ENCODE assay signal across 8 cellular contexts in genomic region chr1:44674113-44675000, GRCh38. TPM values are rescaled to one million over a fixed set of nuclear protein-coding genes. Genes with fewer than 3 reads are reported as not detected.
DNase-seq lines count a peak whose midpoint lies in the region; ATAC-seq and TF ChIP-seq lines count a peak whose summit lies in the region.

TSS of gene ARMH1 (plus strand) at chr1:44674714. CDS start at chr1:44689698, 14,984 bp downstream.
TSS of gene TMEM53 (minus strand) at chr1:44674481. CDS start at chr1:44674391, 90 bp downstream.

- peak within 1 kb of the TSS; percentile 83 for H3K4me3 ChIP-seq in GM12864 (ENCODE audit: low read depth, low read length)
- peak within 1 kb of the TSS; percentile 72 for H3K4me3 ChIP-seq in thymus (ENCODE audit: low read length)

- peak within 1 kb of the TSS; percentile 91 for H3K27ac ChIP-seq in thymus (ENCODE audit: low read depth)

- DNase-seq in GM12864 (ENCODE audit: low read depth) = peak; percentile 98
- peak; percentile 100 for DNase-seq in NCI-H1092 treated with DMSO at 0.1 percent for 48 hours (lab: John Stamatoyannopoulos, UW)
- peak; percentile 98 for DNase-seq in activated naive CD8-positive, alpha-beta T cell treated with anti-CD3 and anti-CD28 coated beads, Interleukin-2, amount 10 ng/mL, durations not matched to agents 7 days and 5 days
- DNase-seq in head of caudate nucleus = peak; percentile 95 to 100 (median 99)
- DNase-seq in osteocyte (ENCODE audit: extremely low spot score, unreplicated experiment) = peak; percentile 99

- peak within 1 kb of the TSS; percentile 82 for H3K27ac Mint-ChIP-seq in activated naive CD8-positive, alpha-beta T cell treated with anti-CD3 and anti-CD28 coated beads, Interleukin-2, amount 10 ng/mL, durations not matched to agents 7 days and 5 days
- peak within 1 kb of the TSS; percentile 95 for H3K27ac Mint-ChIP-seq in osteocyte (ENCODE audit: unreplicated experiment)

- no peaks in the 10 kb centered on the region for H3K36me3 Mint-ChIP-seq in activated naive CD8-positive, alpha-beta T cell treated with anti-CD3 and anti-CD28 coated beads, Interleukin-2, amount 10 ng/mL, durations not matched to agents 7 days and 5 days
- no peaks in the 10 kb centered on the region for H3K36me3 Mint-ChIP-seq in osteocyte (ENCODE audit: unreplicated experiment)

- peak within 1 kb of the TSS; percentile 89 for H3K4me3 Mint-ChIP-seq in activated naive CD8-positive, alpha-beta T cell treated with anti-CD3 and anti-CD28 coated beads, Interleukin-2, amount 10 ng/mL, durations not matched to agents 7 days and 5 days
- H3K4me3 Mint-ChIP-seq in osteocyte (ENCODE audit: unreplicated experiment) = peak within 1 kb of the TSS; percentile 86

- no peaks in the 10 kb centered on the region for H3K27me3 Mint-ChIP-seq in activated naive CD8-positive, alpha-beta T cell treated with anti-CD3 and anti-CD28 coated beads, Interleukin-2, amount 10 ng/mL, durations not matched to agents 7 days and 5 days
- H3K27me3 Mint-ChIP-seq in osteocyte (ENCODE audit: unreplicated experiment) = no peaks in the 10 kb centered on the region

- TF ChIP-seq CTCF in GM12864 (IDR thresholded peaks at IDR 0.05; ENCODE audit: low read depth, low read length, missing control alignments) (peak; percentile 19), osteocyte (IDR thresholded peaks at IDR 0.05) (peak; percentile 16)

- POLR2A ChIA-PET in activated naive CD8-positive, alpha-beta T cell treated with anti-CD3 and anti-CD28 coated beads, Interleukin-2, amount 10 ng/mL, durations not matched to agents 7 days and 5 days (lab: Charles Lee) = interaction anchor here (0.6 to 4.3 kb wide), 13 partner anchors 9 to 910 kb away, joined by 3 to 44 read pairs (median 4); partner anchors contain the start of genes DMAP1, NASP, RNU5D-1 and RPS8

- H3K4me1 Mint-ChIP-seq in activated naive CD8-positive, alpha-beta T cell treated with anti-CD3 and anti-CD28 coated beads, Interleukin-2, amount 10 ng/mL, durations not matched to agents 7 days and 5 days = peaks cover 18% of the 10 kb centered on the region
- H3K4me1 Mint-ChIP-seq in osteocyte (ENCODE audit: unreplicated experiment) = peaks cover 29% of the 10 kb centered on the region

- H3K4me1 ChIP-seq in thymus (ENCODE audit: control insufficient read depth, insufficient read depth, low read length) = peaks cover 11% of the 10 kb centered on the region

- no peaks in the 10 kb centered on the region for H3K9me3 Mint-ChIP-seq in activated naive CD8-positive, alpha-beta T cell treated with anti-CD3 and anti-CD28 coated beads, Interleukin-2, amount 10 ng/mL, durations not matched to agents 7 days and 5 days
- H3K9me3 Mint-ChIP-seq in osteocyte (ENCODE audit: unreplicated experiment) = no peaks in the 10 kb centered on the region

- H3K36me3 ChIP-seq in thymus (ENCODE audit: control insufficient read depth, insufficient read depth) = no peaks in the 10 kb centered on the region

- peak; percentile 88 for ATAC-seq in HG02623 (IDR thresholded peaks at IDR 0.05; ENCODE audit: unreplicated experiment)
- peak; percentile 97 for ATAC-seq in SK-N-SH treated with all-trans-retinoic acid at 6 μM for 48 hours
- ATAC-seq in activated naive CD8-positive, alpha-beta T cell treated with anti-CD3 and anti-CD28 coated beads, Interleukin-2, amount 10 ng/mL, durations not matched to agents 7 days and 5 days (ENCODE audit: low read depth) = peak; percentile 96

- H3K27me3 ChIP-seq in thymus (ENCODE audit: control insufficient read depth, insufficient read depth) = no peaks in the 10 kb centered on the region

- WGBS in thymus = 2% methylated on average over 56 of the region's 56 CpGs

- no peaks in the 10 kb centered on the region for H3K9me3 ChIP-seq in thymus (ENCODE audit: control insufficient read depth)

- intact Hi-C loops in head of caudate nucleus (cut with DNase I) = no loop called here

TF ChIP-seq in SK-N-SH treated with all-trans-retinoic acid at 6 μM for 48 hours, 23 proteins besides CTCF, POLR2A, EP300 and RAD21:
- TF ChIP-seq ZNF565 (CRISPR knock-in tag; conservative IDR thresholded peaks at IDR 0.05; ENCODE audit: low read depth) (no peak), RARB (CRISPR knock-in tag; IDR thresholded peaks at IDR 0.05) (no peak), ZFP3 (CRISPR knock-in tag; IDR thresholded peaks at IDR 0.05) (no peak), ARNTL (CRISPR knock-in tag; IDR thresholded peaks at IDR 0.05; ENCODE audit: borderline replicate concordance, low read depth) (no peak), OSR1 (CRISPR knock-in tag; IDR thresholded peaks at IDR 0.05) (no peak), ZNF70 (CRISPR knock-in tag; IDR thresholded peaks at IDR 0.05) (no peak), TOX (CRISPR knock-in tag; IDR thresholded peaks at IDR 0.05; ENCODE audit: borderline replicate concordance) (no peak), ZC3H10 (CRISPR knock-in tag; IDR thresholded peaks at IDR 0.05) (no peak), ZNF8 (CRISPR knock-in tag; IDR thresholded peaks at IDR 0.05) (no peak), CSDC2 (CRISPR knock-in tag; IDR thresholded peaks at IDR 0.05) (no peak), ISL1 (CRISPR knock-in tag; IDR thresholded peaks at IDR 0.05) (no peak), PPARA (CRISPR knock-in tag; IDR thresholded peaks at IDR 0.05; ENCODE audit: borderline replicate concordance) (no peak), ESRRG (CRISPR knock-in tag; IDR thresholded peaks at IDR 0.05) (no peak), CSRNP3 (CRISPR knock-in tag; IDR thresholded peaks at IDR 0.05) (no peak), BACH2 (CRISPR knock-in tag; IDR thresholded peaks at IDR 0.05; ENCODE audit: borderline replicate concordance) (no peak)
- TF ChIP-seq, protein P1, sequence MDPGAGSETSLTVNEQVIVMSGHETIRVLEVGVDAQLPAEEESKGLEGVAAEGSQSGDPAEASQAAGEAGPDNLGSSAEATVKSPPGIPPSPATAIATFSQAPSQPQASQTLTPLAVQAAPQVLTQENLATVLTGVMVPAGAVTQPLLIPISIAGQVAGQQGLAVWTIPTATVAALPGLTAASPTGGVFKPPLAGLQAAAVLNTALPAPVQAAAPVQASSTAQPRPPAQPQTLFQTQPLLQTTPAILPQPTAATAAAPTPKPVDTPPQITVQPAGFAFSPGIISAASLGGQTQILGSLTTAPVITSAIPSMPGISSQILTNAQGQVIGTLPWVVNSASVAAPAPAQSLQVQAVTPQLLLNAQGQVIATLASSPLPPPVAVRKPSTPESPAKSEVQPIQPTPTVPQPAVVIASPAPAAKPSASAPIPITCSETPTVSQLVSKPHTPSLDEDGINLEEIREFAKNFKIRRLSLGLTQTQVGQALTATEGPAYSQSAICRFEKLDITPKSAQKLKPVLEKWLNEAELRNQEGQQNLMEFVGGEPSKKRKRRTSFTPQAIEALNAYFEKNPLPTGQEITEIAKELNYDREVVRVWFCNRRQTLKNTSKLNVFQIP (CRISPR knock-in tag; IDR thresholded peaks at IDR 0.05; ENCODE audit: borderline replicate concordance, low read depth) = no peak
- TF ChIP-seq, protein P2, sequence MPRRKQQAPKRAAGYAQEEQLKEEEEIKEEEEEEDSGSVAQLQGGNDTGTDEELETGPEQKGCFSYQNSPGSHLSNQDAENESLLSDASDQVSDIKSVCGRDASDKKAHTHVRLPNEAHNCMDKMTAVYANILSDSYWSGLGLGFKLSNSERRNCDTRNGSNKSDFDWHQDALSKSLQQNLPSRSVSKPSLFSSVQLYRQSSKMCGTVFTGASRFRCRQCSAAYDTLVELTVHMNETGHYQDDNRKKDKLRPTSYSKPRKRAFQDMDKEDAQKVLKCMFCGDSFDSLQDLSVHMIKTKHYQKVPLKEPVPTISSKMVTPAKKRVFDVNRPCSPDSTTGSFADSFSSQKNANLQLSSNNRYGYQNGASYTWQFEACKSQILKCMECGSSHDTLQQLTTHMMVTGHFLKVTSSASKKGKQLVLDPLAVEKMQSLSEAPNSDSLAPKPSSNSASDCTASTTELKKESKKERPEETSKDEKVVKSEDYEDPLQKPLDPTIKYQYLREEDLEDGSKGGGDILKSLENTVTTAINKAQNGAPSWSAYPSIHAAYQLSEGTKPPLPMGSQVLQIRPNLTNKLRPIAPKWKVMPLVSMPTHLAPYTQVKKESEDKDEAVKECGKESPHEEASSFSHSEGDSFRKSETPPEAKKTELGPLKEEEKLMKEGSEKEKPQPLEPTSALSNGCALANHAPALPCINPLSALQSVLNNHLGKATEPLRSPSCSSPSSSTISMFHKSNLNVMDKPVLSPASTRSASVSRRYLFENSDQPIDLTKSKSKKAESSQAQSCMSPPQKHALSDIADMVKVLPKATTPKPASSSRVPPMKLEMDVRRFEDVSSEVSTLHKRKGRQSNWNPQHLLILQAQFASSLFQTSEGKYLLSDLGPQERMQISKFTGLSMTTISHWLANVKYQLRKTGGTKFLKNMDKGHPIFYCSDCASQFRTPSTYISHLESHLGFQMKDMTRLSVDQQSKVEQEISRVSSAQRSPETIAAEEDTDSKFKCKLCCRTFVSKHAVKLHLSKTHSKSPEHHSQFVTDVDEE (CRISPR knock-in tag; IDR thresholded peaks at IDR 0.05) = no peak

RNA-seq across cellular contexts. Expression of gene ARMH1, which starts in this region (rescaled TPM):
- 100 to 1,000 TPM in 1 of 2 experiments, 10 to 100 TPM in 1; 95.7 to 105 TPM for total RNA-seq in activated naive CD8-positive, alpha-beta T cell treated with anti-CD3 and anti-CD28 coated beads, Interleukin-2, amount 10 ng/mL, durations not matched to agents 7 days and 5 days
- total RNA-seq in osteocyte = 2.7 and 3.0 TPM in 2 replicates
- polyA plus RNA-seq in thymus = 577 TPM

RNA-seq across cellular contexts. Expression of gene TMEM53, which starts in this region (rescaled TPM):
- 1 to 10 TPM; 4.2 to 4.7 TPM for total RNA-seq in activated naive CD8-positive, alpha-beta T cell treated with anti-CD3 and anti-CD28 coated beads, Interleukin-2, amount 10 ng/mL, durations not matched to agents 7 days and 5 days
- total RNA-seq in osteocyte = 6.6 and 7.6 TPM in 2 replicates
- polyA plus RNA-seq in thymus = 5.5 TPM

Comparison
In these comparisons a context has a peak if more than half of its experiments do, and no peak if none do; other contexts are left out.
1. Peak in every context shown above with its lines: DNase-seq, ATAC-seq, H3K4me3 ChIP-seq and H3K27ac ChIP-seq.
2. RNA of gene ARMH1 (total RNA-seq): 95.7 to 105 TPM in activated naive CD8-positive, alpha-beta T cell treated with anti-CD3 and anti-CD28 coated beads, Interleukin-2, amount 10 ng/mL, durations not matched to agents 7 days and 5 days; 2.7 to 3.0 TPM in osteocyte; every median in the first group is over 10 times any median in the second.